8 cellular contexts compared by ENCODE assay signal in genomic region chr7:116952640-116953371, GRCh38. TPM values are rescaled to one million over a fixed set of nuclear protein-coding genes. Genes with fewer than 3 reads are reported as not detected.
DNase-seq lines count a peak whose midpoint lies in the region; ATAC-seq and TF ChIP-seq lines count a peak whose summit lies in the region.

No MANE protein-coding gene starts in this region.

- peak overlapping the region; percentile 70 to 100 (median 99) for H3K27ac ChIP-seq in adrenal gland
- H3K27ac ChIP-seq in psoas muscle = peak overlapping the region; percentile 100

- 3 to 6% (median 4%) methylated on average over 22 to 25 of the region's 25 CpGs for WGBS in adrenal gland, 4 donors
- WGBS in psoas muscle, 3 donors = 3 to 5% (median 3%) methylated on average over 25 of the region's 25 CpGs

- peak overlapping the region; percentile 51 for H3K27ac Mint-ChIP-seq in activated CD4-positive, alpha-beta T cell treated with anti-CD3 and anti-CD28 coated beads, Interleukin-2, amount 10 ng/mL, durations not matched to agents 24 days and 14 days

- peaks cover 27% of the 10 kb centered on the region for H3K27me3 Mint-ChIP-seq in activated CD4-positive, alpha-beta T cell treated with anti-CD3 and anti-CD28 coated beads, Interleukin-2, amount 10 ng/mL, durations not matched to agents 24 days and 14 days

- ATAC-seq in HG02973 (IDR thresholded peaks at IDR 0.05; ENCODE audit: unreplicated experiment) = peak; percentile 15
- peak in 3 of 4 donors; percentile 1 to 2 (median 1) for ATAC-seq in psoas muscle

- H3K9me3 ChIP-seq in adrenal gland (replicated peaks in 1 of 3) = no peaks in the 10 kb centered on the region
- no peaks in the 10 kb centered on the region for H3K9me3 ChIP-seq in psoas muscle

- DNase-seq in activated CD4-positive, alpha-beta T cell treated with anti-CD3 and anti-CD28 coated beads, Interleukin-2, amount 10 ng/mL, durations not matched to agents 24 days and 14 days = no peak
- DNase-seq in activated CD4-positive, alpha-beta T cell treated with anti-CD3 and anti-CD28 coated beads for 4 hours = no peak
- DNase-seq in NCI-H524 (lab: John Stamatoyannopoulos, UW) (peak; percentile 53 to 72), adrenal gland (peak in 5 of 7 donors; percentile 68 to 89 (median 79)), hepatic stellate cell (ENCODE audit: low spot score) (peak; percentile 11), psoas muscle (peak in 1 of 2 donors; percentile 67), putamen (ENCODE audit: low spot score) (no peak)

- TF ChIP-seq CTCF in adrenal gland (IDR thresholded peaks at IDR 0.05) (no peak), psoas muscle (IDR thresholded peaks at IDR 0.05) (no peak)

- no peak for TF ChIP-seq POLR2A in adrenal gland (IDR thresholded peaks at IDR 0.05)

- H3K36me3 ChIP-seq in adrenal gland (replicated peaks in 1 of 2) = no peaks in the 10 kb centered on the region
- H3K36me3 ChIP-seq in psoas muscle (ENCODE audit: insufficient read depth in 1 of 2, low read depth in 1 of 2) = no peaks in the 10 kb centered on the region

- H3K4me1 Mint-ChIP-seq in activated CD4-positive, alpha-beta T cell treated with anti-CD3 and anti-CD28 coated beads, Interleukin-2, amount 10 ng/mL, durations not matched to agents 24 days and 14 days = peaks cover 16% of the 10 kb centered on the region

- H3K4me1 ChIP-seq in adrenal gland (replicated peaks in 1 of 2) (peaks cover 4 to 28% of the 10 kb centered on the region in 2 donors), psoas muscle (peaks cover 25% of the 10 kb centered on the region)

- H3K4me3 Mint-ChIP-seq in activated CD4-positive, alpha-beta T cell treated with anti-CD3 and anti-CD28 coated beads, Interleukin-2, amount 10 ng/mL, durations not matched to agents 24 days and 14 days = peak overlapping the region; percentile 77

- H3K9me3 Mint-ChIP-seq in activated CD4-positive, alpha-beta T cell treated with anti-CD3 and anti-CD28 coated beads, Interleukin-2, amount 10 ng/mL, durations not matched to agents 24 days and 14 days = no peaks in the 10 kb centered on the region

- H3K4me3 ChIP-seq in adrenal gland (peak overlapping the region in 2 of 4 donors; percentile 65 to 95), psoas muscle (peak overlapping the region; percentile 95)

- H3K27me3 ChIP-seq in adrenal gland = no peaks in the 10 kb centered on the region
- H3K27me3 ChIP-seq in psoas muscle (ENCODE audit: insufficient read depth in 3 of 3, low read length in 2 of 3) = no peaks in the 10 kb centered on the region

- peaks cover 2% of the 10 kb centered on the region for H3K36me3 Mint-ChIP-seq in activated CD4-positive, alpha-beta T cell treated with anti-CD3 and anti-CD28 coated beads, Interleukin-2, amount 10 ng/mL, durations not matched to agents 24 days and 14 days (ENCODE audit: low read depth)

- intact Hi-C loops in activated CD4-positive, alpha-beta T cell treated with anti-CD3 and anti-CD28 coated beads, Interleukin-2, amount 10 ng/mL, durations not matched to agents 24 days and 14 days (cut with micrococcal nuclease) = loop anchor here (2.0 kb wide), 2 partner anchors 58 to 90 kb away; partner anchors contain the start of gene CAPZA2
- intact Hi-C loops in adrenal gland (cut with DNase I) = no loop called here
- intact Hi-C loops in psoas muscle (cut with DNase I) = no loop called here

RNA-seq across cellular contexts. Expression of gene ST7, which starts 0.5 kb away (rescaled TPM):
- 4.6 and 5.5 TPM in 2 replicates for total RNA-seq in activated CD4-positive, alpha-beta T cell treated with anti-CD3 and anti-CD28 coated beads, Interleukin-2, amount 10 ng/mL, durations not matched to agents 24 days and 14 days
- 10 to 100 TPM; 30.0 to 69.9 (median 36.7) TPM for total RNA-seq in adrenal gland
- polyA plus RNA-seq in adrenal gland = 10 to 100 TPM; 15.7 to 58.6 (median 19.5) TPM
- total RNA-seq in psoas muscle = 10 to 100 TPM in 2 of 4 donors, 1 to 10 TPM in 2; 6.3 to 12.5 (median 8.8) TPM
- 10 to 100 TPM in 1 of 3 donors, 1 to 10 TPM in 2; 6.0 to 12.3 (median 6.7) TPM for polyA plus RNA-seq in psoas muscle

Comparison
In these comparisons a context has a peak if more than half of its experiments do, and no peak if none do; other contexts are left out.
1. DNase-seq: peak in NCI-H524 (2 of 2), adrenal gland (5 of 7) and hepatic stellate cell (single experiment); none in activated CD4-positive, alpha-beta T cell treated with anti-CD3 and anti-CD28 coated beads, Interleukin-2, amount 10 ng/mL, durations not matched to agents 24 days and 14 days (single experiment), activated CD4-positive, alpha-beta T cell treated with anti-CD3 and anti-CD28 coated beads for 4 hours (0 of 2) and putamen (single experiment).